In genomic region chr7:100034871-100035510, GRCh38 we compare ENCODE assay signal across 1 cellular context.
TF ChIP-seq lines count a peak whose summit lies in the region.

No MANE protein-coding gene starts in this region.

TF ChIP-seq in HepG2, 621 proteins besides CTCF, POLR2A, EP300 and RAD21:
- TF ChIP-seq SNAI1 (CRISPR knock-in tag; IDR thresholded peaks at IDR 0.05; ENCODE audit: borderline replicate concordance) (no peak), RELA (CRISPR knock-in tag; IDR thresholded peaks at IDR 0.05) (no peak), ZNF644 (CRISPR knock-in tag; IDR thresholded peaks at IDR 0.05; ENCODE audit: low read depth) (no peak), HNF1A (IDR thresholded peaks at IDR 0.05; ENCODE audit: low read depth) (no peak), HNF1A (CRISPR knock-in tag; IDR thresholded peaks at IDR 0.05; ENCODE audit: borderline replicate concordance) (no peak), ZNF530 (CRISPR knock-in tag; IDR thresholded peaks at IDR 0.05; ENCODE audit: low read depth) (no peak), ZNF274 (CRISPR knock-in tag; IDR thresholded peaks at IDR 0.05) (no peak), ADNP (CRISPR knock-in tag; IDR thresholded peaks at IDR 0.05) (no peak), ZBTB20 (CRISPR knock-in tag; IDR thresholded peaks at IDR 0.05; ENCODE audit: borderline replicate concordance, low read depth) (no peak), ZNF512B (CRISPR knock-in tag; IDR thresholded peaks at IDR 0.05; ENCODE audit: borderline replicate concordance) (no peak), THAP11 (CRISPR knock-in tag; IDR thresholded peaks at IDR 0.05) (no peak), ZNF558 (CRISPR knock-in tag; IDR thresholded peaks at IDR 0.05; ENCODE audit: borderline replicate concordance) (no peak), GFI1 (CRISPR knock-in tag; IDR thresholded peaks at IDR 0.05; ENCODE audit: borderline replicate concordance) (no peak), REXO4 (CRISPR knock-in tag; IDR thresholded peaks at IDR 0.05; ENCODE audit: borderline replicate concordance) (no peak), THAP8 (CRISPR knock-in tag; IDR thresholded peaks at IDR 0.05; ENCODE audit: borderline replicate concordance) (no peak), FOXJ3 (CRISPR knock-in tag; IDR thresholded peaks at IDR 0.05; ENCODE audit: borderline replicate concordance) (no peak), ZKSCAN8 (CRISPR knock-in tag; IDR thresholded peaks at IDR 0.05; ENCODE audit: borderline replicate concordance) (no peak)
TF ChIP-seq in HepG2: peak in this region for 0.
